Comparison of ENCODE assay signal across 14 cellular contexts in the genomic region with DNA sequence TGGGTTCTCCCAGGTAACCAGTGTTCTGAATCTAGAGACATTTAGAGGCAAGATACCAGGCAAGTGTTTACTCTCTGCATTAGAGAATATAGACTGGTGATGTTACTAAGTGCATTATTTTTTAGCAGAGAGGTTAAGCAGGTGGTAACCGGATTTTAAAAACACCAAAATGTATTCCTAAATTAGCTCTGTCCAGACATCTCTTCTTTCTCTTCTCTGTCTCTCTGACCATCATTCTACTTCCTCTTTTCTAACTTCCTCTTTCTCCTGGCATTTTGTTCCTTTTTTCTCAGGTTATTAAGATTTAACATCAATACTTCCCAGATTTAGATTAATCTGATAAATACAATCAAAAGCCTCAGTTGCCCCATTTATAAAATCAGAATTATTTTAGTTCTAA. TPM values are rescaled to one million over a fixed set of nuclear protein-coding genes. Genes with fewer than 3 reads are reported as not detected.
DNase-seq lines count a peak whose midpoint lies in the region; ATAC-seq and TF ChIP-seq lines count a peak whose summit lies in the region.
"Had no signal": no experiment of that assay in that cellular context is flagged by ENCODE, and none has a peak within 500 bp of the region (broad histone marks: within the 10 kb centered on the region; RNA-seq: fewer than 3 reads in every experiment).

No MANE protein-coding gene starts in this region.

- no peak for DNase-seq in NCI-H446 treated with DMSO at 0.1 percent for 48 hours (lab: John Stamatoyannopoulos, UW)
- DNase-seq in NCI-H2081 treated with DMSO at 0.1 percent for 48 hours (lab: John Stamatoyannopoulos, UW), result no peak
- DNase-seq: activated CD8-positive, alpha-beta memory T cell treated with anti-CD3 and anti-CD28 coated beads for 24 hours; activated naive CD4-positive, alpha-beta T cell treated with anti-CD3 and anti-CD28 coated beads, Interleukin-2, amount 10 ng/mL, durations not matched to agents 7 days and 5 days; head of caudate nucleus; left lung; NCI-H2171 treated with DMSO at 0.1 percent for 48 hours had no signal

- no peaks in the 10 kb centered on the region for H3K9me3 ChIP-seq in OCI-LY3 (ENCODE audit: insufficient read depth, low read length)
- peaks cover 0 to 10% (median 0%) of the 10 kb centered on the region in 3 donors for H3K9me3 ChIP-seq in gastroesophageal sphincter
- H3K9me3 ChIP-seq: thoracic aorta had no signal

- no peaks in the 10 kb centered on the region for H3K27me3 ChIP-seq in OCI-LY3 (ENCODE audit: low read depth, low read length)
- H3K27me3 ChIP-seq in gastroesophageal sphincter, result peaks cover 6% of the 10 kb centered on the region

- H4K20me1 ChIP-seq in OCI-LY3 (ENCODE audit: insufficient read depth, low read length), result no peaks in the 10 kb centered on the region

- no peak overlapping the region for H2AFZ ChIP-seq in OCI-LY3 (ENCODE audit: low read depth, low read length)

- WGBS in gastroesophageal sphincter (ENCODE audit: low coverage in 1 of 2), 2 donors, result 56 to 70% methylated on average over 1 of the region's 1 CpG

- H3K4me2 ChIP-seq in OCI-LY3 (ENCODE audit: low read length), result peak overlapping the region; percentile 50

- H3K4me3 ChIP-seq in OCI-LY3 (ENCODE audit: low read length), result peak overlapping the region; percentile 7; the same call in 1 of the 2 replicates
- no peak overlapping the region for H3K4me3 ChIP-seq in gastroesophageal sphincter
- H3K4me3 ChIP-seq: left lung, thoracic aorta had no signal

- H3K36me3 ChIP-seq in OCI-LY3 (replicated peaks; ENCODE audit: low read depth, low read length), result no peaks in the 10 kb centered on the region
- no peaks in the 10 kb centered on the region for H3K36me3 ChIP-seq in gastroesophageal sphincter
- H3K36me3 ChIP-seq: left lung, thoracic aorta had no signal

- H3K79me2 ChIP-seq in OCI-LY3 (ENCODE audit: low read length), result no peaks in the 10 kb centered on the region

- peak overlapping the region; percentile 39; the same call in 1 of the 2 replicates for H3K27ac ChIP-seq in OCI-LY3 (ENCODE audit: low read length)
- H3K27ac ChIP-seq in gastroesophageal sphincter, result no peak overlapping the region
- H3K27ac ChIP-seq: left lung, thoracic aorta had no signal

- TF ChIP-seq CTCF in OCI-LY3 (IDR thresholded peaks at IDR 0.05; ENCODE audit: low read depth, low read length) (no peak), gastroesophageal sphincter (IDR thresholded peaks at IDR 0.05) (no peak)

- 0 out of 2 replicates have a peak overlapping the region, but pooled peaks have one; percentile 8 for H3K9ac ChIP-seq in OCI-LY3 (ENCODE audit: low read length)

- no peak for TF ChIP-seq EP300 in gastroesophageal sphincter (IDR thresholded peaks at IDR 0.05)

- TF ChIP-seq POLR2A in gastroesophageal sphincter (IDR thresholded peaks at IDR 0.05), result no peak

- ATAC-seq in GM18868 (IDR thresholded peaks at IDR 0.05; ENCODE audit: unreplicated experiment), result peak; percentile 81
- ATAC-seq in HG03354 (IDR thresholded peaks at IDR 0.05; ENCODE audit: poor library complexity, severe bottlenecking, unreplicated experiment), result peak; percentile 60
- ATAC-seq in gastroesophageal sphincter, result no peak
- no peak for ATAC-seq in GM21447 (IDR thresholded peaks at IDR 0.05; ENCODE audit: unreplicated experiment)
- ATAC-seq: left lung, Panc1 had no signal

- peaks cover 24% of the 10 kb centered on the region for H3K4me1 ChIP-seq in OCI-LY3 (ENCODE audit: low read length)
- no peaks in the 10 kb centered on the region for H3K4me1 ChIP-seq in gastroesophageal sphincter
- H3K4me1 ChIP-seq: left lung had no signal

RNA-seq across cellular contexts. Expression of a gene that starts 31.7 kb away (rescaled TPM):
- total RNA-seq in gastroesophageal sphincter, result 100 to 1,000 TPM; 117 to 147 (median 131) TPM

Comparison
In these comparisons a context has a peak if more than half of its experiments do, and no peak if none do; other contexts are left out.
1. ATAC-seq: peak in GM18868 (single experiment) and HG03354 (single experiment); none in gastroesophageal sphincter (single experiment) and GM21447 (single experiment).